Comparison of ENCODE assay signal across 40 cellular contexts in the genomic region with DNA sequence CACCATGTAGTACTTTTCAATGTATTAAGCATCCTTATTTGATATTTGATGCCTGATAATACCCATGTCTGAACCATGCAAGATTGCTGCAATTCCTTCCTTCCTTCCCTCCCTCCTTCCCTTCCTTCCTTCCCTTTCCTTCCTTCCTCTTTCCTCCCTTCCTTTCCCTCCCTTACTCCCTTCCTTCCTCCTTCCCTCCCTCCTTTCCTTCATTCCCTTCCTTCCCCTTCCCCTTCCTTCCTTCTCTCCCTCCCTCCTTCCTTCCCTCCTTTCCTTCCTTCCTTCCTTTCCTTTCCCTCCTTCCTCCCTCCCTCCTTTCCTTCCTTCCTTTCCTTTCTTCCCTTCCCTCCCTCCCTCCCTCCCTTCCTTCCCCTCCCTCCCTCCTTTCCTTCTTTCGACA. TPM values are rescaled to one million over a fixed set of nuclear protein-coding genes. Genes with fewer than 3 reads are reported as not detected.
"Had no signal": no experiment of that assay in that cellular context is flagged by ENCODE, and none has a peak within 500 bp of the region (broad histone marks: within the 10 kb centered on the region; RNA-seq: fewer than 3 reads in every experiment).

No MANE protein-coding gene starts in this region.

- H3K36me3 ChIP-seq: MG63 had no signal

- DNase-seq: Kasumi-1, MG63, MM.1S, MV-4-11, NCI-H1048, NCI-H1092, NCI-H1092 treated with DMSO at 0.1 percent for 48 hours, NCI-H1105, NCI-H1105 treated with DMSO at 0.1 percent for 48 hours, NCI-H1417, NCI-H1417 treated with DMSO at 0.1 percent for 48 hours, NCI-H1436, NCI-H1436 treated with DMSO at 0.1 percent for 48 hours, NCI-H146, NCI-H1694, NCI-H1694 treated with DMSO at 0.1 percent for 48 hours, NCI-H187, NCI-H187 treated with DMSO at 0.1 percent for 48 hours, NCI-H1930, NCI-H2029, NCI-H2029 treated with DMSO at 0.1 percent for 48 hours, NCI-H2081, NCI-H2081 treated with DMSO at 0.1 percent for 48 hours, NCI-H2107, NCI-H2171, NCI-H2171 treated with DMSO at 0.1 percent for 48 hours, NCI-H2227 treated with DMSO at 0.1 percent for 48 hours, NCI-H226, NCI-H345, NCI-H446, NCI-H446 treated with DMSO at 0.1 percent for 48 hours, NCI-H510A, NCI-H510A treated with DMSO at 0.1 percent for 48 hours, NCI-H524, NCI-H524 treated with DMSO at 0.1 percent for 48 hours, NCI-H526 had no signal

- H3K27me3 ChIP-seq: MG63 had no signal

- H3K9me3 ChIP-seq: MG63 had no signal

- H3K4me3 ChIP-seq: MG63 had no signal

RNA-seq across cellular contexts. Expression of a gene that starts 29.7 kb away (rescaled TPM):
- total RNA-seq: M059J had no signal

RNA-seq across cellular contexts. Expression of a gene that starts 33.7 kb away (rescaled TPM):
- total RNA-seq: M059J had no signal

RNA-seq across cellular contexts. Expression of a gene that starts 54.8 kb away (rescaled TPM):
- total RNA-seq: LHCN-M2, M059J, MCF 10A, NCI-H460 had no signal
